19 cellular contexts compared by ENCODE assay signal in the genomic region with DNA sequence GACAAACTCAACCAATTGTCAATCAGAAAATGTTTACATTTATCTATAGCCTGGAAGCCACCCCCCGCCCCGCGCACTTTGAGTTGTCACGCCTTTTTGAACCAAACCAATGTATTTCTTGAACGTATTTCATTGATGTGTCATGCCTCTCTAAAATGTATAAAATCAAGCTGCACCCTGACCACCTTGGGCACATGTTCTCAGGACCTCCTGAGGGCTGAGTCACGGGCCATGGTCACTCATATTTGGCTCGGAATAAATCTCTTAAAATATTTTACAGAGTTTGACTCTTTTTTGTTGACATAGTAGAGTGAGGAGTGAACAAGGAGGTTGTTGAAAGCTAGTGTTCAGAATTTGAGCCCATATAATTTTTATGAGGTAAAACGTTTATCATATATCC. TPM values are rescaled to one million over a fixed set of nuclear protein-coding genes. Genes with fewer than 3 reads are reported as not detected.
A peak's percentile ranks its signal among the peaks of the same experiment; 100 is the strongest.
DNase-seq lines count a peak whose midpoint lies in the region; ATAC-seq and TF ChIP-seq lines count a peak whose summit lies in the region.
"Had no signal": no experiment of that assay in that cellular context is flagged by ENCODE, and none has a peak within 500 bp of the region (broad histone marks: within the 10 kb centered on the region; RNA-seq: fewer than 3 reads in every experiment).

No MANE protein-coding gene starts in this region.

- H3K36me3 ChIP-seq in Karpas-422 (ENCODE audit: insufficient read depth, low read length), result 0 out of 2 replicates have a peak, but pooled peaks cover 3% of the 10 kb centered on the region
- H3K36me3 ChIP-seq in hepatocyte (replicated peaks; ENCODE audit: insufficient read depth, low read depth), result no peaks in the 10 kb centered on the region
- H3K36me3 ChIP-seq in right atrium auricular region, result no peaks in the 10 kb centered on the region
- H3K36me3 ChIP-seq: adrenal gland, vagina had no signal

- H3K27ac Mint-ChIP-seq in activated CD8-positive, alpha-beta T cell treated with anti-CD3 and anti-CD28 coated beads, Interleukin-2, amount 10 ng/mL, durations not matched to agents 7 days and 5 days, result peak overlapping the region; percentile 22
- H3K27ac Mint-ChIP-seq in memory B cell, result peak overlapping the region; percentile 66

- no peaks in the 10 kb centered on the region for H3K9me3 Mint-ChIP-seq in activated CD8-positive, alpha-beta T cell treated with anti-CD3 and anti-CD28 coated beads, Interleukin-2, amount 10 ng/mL, durations not matched to agents 7 days and 5 days (ENCODE audit: insufficient read depth)
- no peaks in the 10 kb centered on the region for H3K9me3 Mint-ChIP-seq in memory B cell

- H3K4me3 Mint-ChIP-seq in activated CD8-positive, alpha-beta T cell treated with anti-CD3 and anti-CD28 coated beads, Interleukin-2, amount 10 ng/mL, durations not matched to agents 7 days and 5 days, result no peak overlapping the region
- no peak overlapping the region for H3K4me3 Mint-ChIP-seq in memory B cell

- H3K4me1 ChIP-seq in Karpas-422 (ENCODE audit: low read length) (peaks cover 78% of the 10 kb centered on the region), hepatocyte (ENCODE audit: insufficient read depth) (peaks cover 8% of the 10 kb centered on the region), right atrium auricular region (no peaks in the 10 kb centered on the region)
- H3K4me1 ChIP-seq: adrenal gland had no signal

- H4K20me1 ChIP-seq in Karpas-422 (ENCODE audit: insufficient read depth, low read depth, low read length) (peaks cover 39% of the 10 kb centered on the region), hepatocyte (ENCODE audit: insufficient read depth, poor library complexity, severe bottlenecking) (no peaks in the 10 kb centered on the region)

- DNase-seq in Karpas-422, result no peak
- DNase-seq in activated CD8-positive, alpha-beta T cell treated with anti-CD3 and anti-CD28 coated beads, Interleukin-2, amount 10 ng/mL, durations not matched to agents 7 days and 5 days, result no peak
- no peak for DNase-seq in memory B cell (ENCODE audit: low spot score in 2 of 2)
- DNase-seq in hepatocyte (ENCODE audit: low spot score), result no peak
- DNase-seq in right atrium auricular region (ENCODE audit: low spot score), result no peak
- DNase-seq: adrenal gland; COR-L47; effector CD4-positive, alpha-beta T cell; Kasumi-1; NCI-H1417 treated with DMSO at 0.1 percent for 48 hours; NCI-H526; stimulated activated CD4-positive, alpha-beta T cell treated with anti-CD3 and anti-CD28 coated beads, Interleukin-2, amount 100 ng/mL, for 24 hours had no signal

- H2AFZ ChIP-seq in Karpas-422 (ENCODE audit: low read length), result no peak overlapping the region
- H2AFZ ChIP-seq in hepatocyte, result no peak overlapping the region

- peaks cover 89% of the 10 kb centered on the region for H3K79me2 ChIP-seq in Karpas-422 (ENCODE audit: low read length)
- H3K79me2 ChIP-seq in hepatocyte, result peaks cover 58% of the 10 kb centered on the region

- H3K27ac ChIP-seq in C4-2B (peak overlapping the region; percentile 64; the same call in 1 of the 2 replicates), Karpas-422 (ENCODE audit: low read length) (peak overlapping the region; percentile 28; the same call in 1 of the 2 replicates), hepatocyte (no peak overlapping the region), right atrium auricular region (no peak overlapping the region)
- H3K27ac ChIP-seq: adrenal gland, SK-N-MC, vagina had no signal

- H3K9me2 ChIP-seq in Karpas-422 (replicated peaks; ENCODE audit: insufficient read depth, low read length) (no peaks in the 10 kb centered on the region), hepatocyte (replicated peaks; ENCODE audit: insufficient read depth) (no peaks in the 10 kb centered on the region)

- H3K4me3 ChIP-seq in Karpas-422 (ENCODE audit: low read length), result no peak overlapping the region
- no peak overlapping the region for H3K4me3 ChIP-seq in hepatocyte
- no peak overlapping the region for H3K4me3 ChIP-seq in right atrium auricular region
- H3K4me3 ChIP-seq: adrenal gland, lung, SK-N-MC, vagina had no signal

- POLR2A ChIA-PET in activated CD8-positive, alpha-beta T cell treated with anti-CD3 and anti-CD28 coated beads, Interleukin-2, amount 10 ng/mL, durations not matched to agents 7 days and 5 days (lab: Charles Lee), result interaction anchor here (1.6 kb wide), 1 partner anchor 69 kb away, joined by 4 read pairs; no protein-coding TSS in a partner anchor

- H3K27me3 ChIP-seq in Karpas-422 (ENCODE audit: low read length) (no peaks in the 10 kb centered on the region), hepatocyte (no peaks in the 10 kb centered on the region), right atrium auricular region (no peaks in the 10 kb centered on the region)
- H3K27me3 ChIP-seq: adrenal gland, vagina had no signal

- H3K9me3 ChIP-seq in Karpas-422 (ENCODE audit: low read length) (no peaks in the 10 kb centered on the region), hepatocyte (ENCODE audit: low read depth) (no peaks in the 10 kb centered on the region), right atrium auricular region (no peaks in the 10 kb centered on the region)
- H3K9me3 ChIP-seq: adrenal gland, vagina had no signal

- CTCF ChIA-PET in activated CD8-positive, alpha-beta T cell treated with anti-CD3 and anti-CD28 coated beads, Interleukin-2, amount 10 ng/mL, durations not matched to agents 7 days and 5 days (lab: Charles Lee), result interaction anchor here (0.9 to 2.9 kb wide), 6 partner anchors 8 to 86 kb away, joined by 3 to 17 read pairs (median 5); a partner anchor contains a TSS

- no peaks in the 10 kb centered on the region for H3K27me3 Mint-ChIP-seq in activated CD8-positive, alpha-beta T cell treated with anti-CD3 and anti-CD28 coated beads, Interleukin-2, amount 10 ng/mL, durations not matched to agents 7 days and 5 days (ENCODE audit: low read depth)
- no peaks in the 10 kb centered on the region for H3K27me3 Mint-ChIP-seq in memory B cell

- no peak overlapping the region for H3K9ac ChIP-seq in Karpas-422 (ENCODE audit: low read length)

- H3K4me2 ChIP-seq in Karpas-422 (ENCODE audit: low read depth, low read length, poor library complexity, severe bottlenecking) (no peak overlapping the region), hepatocyte (no peak overlapping the region)

- no peak for TF ChIP-seq CTCF in C4-2B (conservative IDR thresholded peaks at IDR 0.05)
- TF ChIP-seq CTCF in hepatocyte (IDR thresholded peaks at IDR 0.05; ENCODE audit: poor library complexity), result no peak
- TF ChIP-seq CTCF in right atrium auricular region (IDR thresholded peaks at IDR 0.05), result no peak

- peaks cover 74% of the 10 kb centered on the region for H3K4me1 Mint-ChIP-seq in activated CD8-positive, alpha-beta T cell treated with anti-CD3 and anti-CD28 coated beads, Interleukin-2, amount 10 ng/mL, durations not matched to agents 7 days and 5 days (ENCODE audit: low read depth)
- peaks cover 40% of the 10 kb centered on the region for H3K4me1 Mint-ChIP-seq in memory B cell

- no peak for ATAC-seq in activated CD8-positive, alpha-beta T cell treated with anti-CD3 and anti-CD28 coated beads, Interleukin-2, amount 10 ng/mL, durations not matched to agents 7 days and 5 days
- no peak for ATAC-seq in memory B cell (ENCODE audit: low read depth)
- no peak for ATAC-seq in GM19395 (IDR thresholded peaks at IDR 0.05; ENCODE audit: unreplicated experiment)
- no peak for ATAC-seq in HG02763 (IDR thresholded peaks at IDR 0.05; ENCODE audit: unreplicated experiment)
- ATAC-seq: HCT116 had no signal

- peaks cover 35% of the 10 kb centered on the region for H3K36me3 Mint-ChIP-seq in activated CD8-positive, alpha-beta T cell treated with anti-CD3 and anti-CD28 coated beads, Interleukin-2, amount 10 ng/mL, durations not matched to agents 7 days and 5 days (ENCODE audit: low read depth)
- H3K36me3 Mint-ChIP-seq in memory B cell, result peaks cover 3% of the 10 kb centered on the region

- WGBS in hepatocyte (ENCODE audit: low lambda C conversion rate, missing lambda C conversion rate), result 83% methylated on average over 8 of the region's 8 CpGs

RNA-seq across cellular contexts. Expression of a gene that starts 6.5 kb away (rescaled TPM):
- 42.0 and 58.9 TPM in 2 replicates for total RNA-seq in Karpas-422 (2014; rRNA removed; shearing (Covaris generic); ENCODE audit: low replicate concordance)
- total RNA-seq in activated CD8-positive, alpha-beta T cell treated with anti-CD3 and anti-CD28 coated beads, Interleukin-2, amount 10 ng/mL, durations not matched to agents 7 days and 5 days, result 10 to 100 TPM; 26.2 to 26.9 TPM
- total RNA-seq in hepatocyte, result 23.3 and 24.6 TPM in 2 replicates
- polyA plus RNA-seq in hepatocyte, result 8.1 TPM in 2 replicates
- 1 to 10 TPM; 2.0 to 5.6 TPM for total RNA-seq in right atrium auricular region

Comparison
In these comparisons a context has a peak if more than half of its experiments do, and no peak if none do; other contexts are left out.
1. H3K27ac ChIP-seq: peak in C4-2B (single experiment) and Karpas-422 (single experiment); none in hepatocyte (single experiment) and right atrium auricular region (0 of 2).